In the genomic region with DNA sequence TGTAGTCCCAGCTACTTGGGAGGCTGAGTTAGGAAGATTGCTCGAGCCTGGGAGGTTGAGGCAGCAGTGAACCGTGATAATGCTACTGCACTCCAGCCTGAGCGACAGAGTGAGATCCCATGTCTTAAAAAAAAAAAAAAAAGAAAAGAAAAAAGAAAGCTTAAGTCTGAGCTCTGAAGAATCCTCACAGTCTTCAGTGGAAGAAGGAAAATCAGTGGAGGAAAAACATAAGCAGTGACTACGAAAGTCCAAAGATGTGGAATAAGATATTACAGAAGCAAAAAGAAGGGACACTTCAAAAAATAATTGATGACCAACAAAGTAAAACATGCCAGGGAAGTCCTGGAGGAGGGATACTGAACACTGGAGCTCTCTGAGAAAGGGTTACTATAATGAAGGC, we compare ENCODE assay signal across 30 cellular contexts. TPM values are rescaled to one million over a fixed set of nuclear protein-coding genes. Genes with fewer than 3 reads are reported as not detected.
"Had no signal": no experiment of that assay in that cellular context is flagged by ENCODE, and none has a peak within 500 bp of the region (broad histone marks: within the 10 kb centered on the region; RNA-seq: fewer than 3 reads in every experiment).

No MANE protein-coding gene starts in this region.

- H3K4me3 Mint-ChIP-seq: activated CD4-positive, alpha-beta memory T cell treated with anti-CD3 and anti-CD28 coated beads for 36 hours; activated CD4-positive, alpha-beta T cell treated with anti-CD3 and anti-CD28 coated beads, Interleukin-2, amount 10 ng/mL, durations not matched to agents 7 days and 5 days; activated naive CD8-positive, alpha-beta T cell treated with anti-CD3 and anti-CD28 coated beads, Interleukin-2, amount 10 ng/mL, durations not matched to agents 7 days and 5 days had no signal

- ATAC-seq: Panc1 had no signal

- H3K4me3 ChIP-seq: adrenal gland, SJSA1 had no signal

- H3K9me3 Mint-ChIP-seq: activated CD4-positive, alpha-beta memory T cell treated with anti-CD3 and anti-CD28 coated beads for 36 hours; activated CD4-positive, alpha-beta T cell treated with anti-CD3 and anti-CD28 coated beads, Interleukin-2, amount 10 ng/mL, durations not matched to agents 7 days and 5 days; activated naive CD8-positive, alpha-beta T cell treated with anti-CD3 and anti-CD28 coated beads, Interleukin-2, amount 10 ng/mL, durations not matched to agents 7 days and 5 days; activated T-helper 2 cell treated with anti-CD3 and anti-CD28 coated beads, Interferon-gamma antibody, Interleukin-2, Interleukin-4, amounts not matched to agents 10 μg/mL and 5 μg/mL and 100 μg/mL, durations not matched to agents 14 hours and 24 hours and 36 hours had no signal

- H3K27ac Mint-ChIP-seq: activated CD4-positive, alpha-beta memory T cell treated with anti-CD3 and anti-CD28 coated beads for 36 hours; activated CD4-positive, alpha-beta T cell treated with anti-CD3 and anti-CD28 coated beads, Interleukin-2, amount 10 ng/mL, durations not matched to agents 7 days and 5 days; activated naive CD8-positive, alpha-beta T cell treated with anti-CD3 and anti-CD28 coated beads, Interleukin-2, amount 10 ng/mL, durations not matched to agents 7 days and 5 days; activated T-helper 2 cell treated with anti-CD3 and anti-CD28 coated beads, Interferon-gamma antibody, Interleukin-2, Interleukin-4, amounts not matched to agents 10 μg/mL and 5 μg/mL and 100 μg/mL, durations not matched to agents 14 hours and 24 hours and 36 hours had no signal

- H3K27ac ChIP-seq: adrenal gland, RWPE1, SJSA1 had no signal

- DNase-seq: activated CD4-positive, alpha-beta memory T cell treated with anti-CD3 and anti-CD28 coated beads for 36 hours; activated CD4-positive, alpha-beta T cell treated with anti-CD3 and anti-CD28 coated beads, Interleukin-2, amount 10 ng/mL, durations not matched to agents 7 days and 5 days; activated CD4-positive, CD25-positive, alpha-beta regulatory T cell; activated naive CD4-positive, alpha-beta T cell treated with anti-CD3 and anti-CD28 coated beads, Interleukin-2, amount 50 U/mL, for 16 hours; activated naive CD8-positive, alpha-beta T cell treated with anti-CD3 and anti-CD28 coated beads, Interleukin-2, amount 10 ng/mL, durations not matched to agents 7 days and 5 days; activated T-cell treated with anti-CD3 and anti-CD28 coated beads for 4 hours; activated T-cell treated with anti-CD3 and anti-CD28 coated beads, Interleukin-2, amount 50 U/mL, for 48 hours; adrenal gland; anterior cingulate cortex; cerebellar nuclear complex; KG1; MV-4-11; NCI-H1092 treated with DMSO at 0.1 percent for 48 hours; NCI-H1417 treated with DMSO at 0.1 percent for 48 hours; NCI-H1694; NCI-H2029 treated with DMSO at 0.1 percent for 48 hours; NCI-H345; NCI-H510A; NCI-H526 treated with DMSO at 0.1 percent for 48 hours; NCI-H82; OCI-M1; Right ventricle myocardium superior; T-helper 2 cell; T1000 had no signal

- H3K9me3 ChIP-seq: adrenal gland had no signal

RNA-seq across cellular contexts. Expression of a gene that starts 4.0 kb away (rescaled TPM):
- total RNA-seq: cardiac septum, MCF 10A, Right ventricle myocardium superior, SJSA1 had no signal

RNA-seq across cellular contexts. Expression of a gene that starts 10.9 kb away (rescaled TPM):
- total RNA-seq: MCF 10A had no signal

RNA-seq across cellular contexts. Expression of a gene that starts 15.8 kb away (rescaled TPM):
- total RNA-seq: cardiac septum, Right ventricle myocardium superior, SJSA1 had no signal
